Comparison of ENCODE assay signal across 2 cellular contexts in genomic region chr22:26502688-26503561, GRCh38.
TF ChIP-seq lines count a peak whose summit lies in the region.

No MANE protein-coding gene starts in this region.

TF ChIP-seq in HCT116, 20 proteins besides CTCF, POLR2A, EP300 and RAD21:
- TF ChIP-seq YY1 (IDR thresholded peaks at IDR 0.05; ENCODE audit: extremely low read depth, insufficient replicate concordance, low read depth, low read length) (no peak), CEBPB (IDR thresholded peaks at IDR 0.05; ENCODE audit: low read depth) (no peak), EGR1 (IDR thresholded peaks at IDR 0.05; ENCODE audit: low read depth) (no peak), EZH2phosphoT487 (IDR thresholded peaks at IDR 0.05; ENCODE audit: borderline replicate concordance) (no peak), EZH2 (IDR thresholded peaks at IDR 0.05) (no peak), SRF (IDR thresholded peaks at IDR 0.05; ENCODE audit: low read depth) (no peak), TCF7L2 (IDR thresholded peaks at IDR 0.05; ENCODE audit: borderline replicate concordance, extremely low read depth, insufficient read depth, insufficient read length) (no peak), MAX (IDR thresholded peaks at IDR 0.05) (no peak), ELF1 (IDR thresholded peaks at IDR 0.05; ENCODE audit: borderline replicate concordance, low read depth) (no peak), ATF3 (IDR thresholded peaks at IDR 0.05) (no peak), ZFX (IDR thresholded peaks at IDR 0.05) (no peak), CBX3 (IDR thresholded peaks at IDR 0.05; ENCODE audit: low read depth) (no peak), JUND (IDR thresholded peaks at IDR 0.05) (no peak), ZBTB33 (IDR thresholded peaks at IDR 0.05; ENCODE audit: extremely low read depth, insufficient replicate concordance, low read length) (no peak), ZNF274 (IDR thresholded peaks at IDR 0.05; ENCODE audit: low read depth, low read length) (no peak)

TF ChIP-seq in SK-N-SH, 30 proteins besides CTCF, POLR2A, EP300 and RAD21:
- TF ChIP-seq NRF1 (IDR thresholded peaks at IDR 0.05; ENCODE audit: low read depth, low read length) (no peak), MXI1 (IDR thresholded peaks at IDR 0.05; ENCODE audit: low read depth, low read length) (no peak), USF1 (IDR thresholded peaks at IDR 0.05; ENCODE audit: borderline replicate concordance, low read depth) (no peak), TAF1 (IDR thresholded peaks at IDR 0.05; ENCODE audit: borderline replicate concordance, low read depth, low read length) (no peak), MAX (IDR thresholded peaks at IDR 0.05; ENCODE audit: low read depth) (no peak), GATA2 (CRISPR knock-in tag; IDR thresholded peaks at IDR 0.05) (no peak), SMC3 (IDR thresholded peaks at IDR 0.05; ENCODE audit: low read depth, low read length) (peak; percentile 77), JUND (IDR thresholded peaks at IDR 0.05) (no peak), IRF3 (IDR thresholded peaks at IDR 0.05; ENCODE audit: low read depth, low read length) (no peak), YY1 (IDR thresholded peaks at IDR 0.05; ENCODE audit: low read depth) (peak; percentile 54; the same call in 1 of the 2 replicates), ELF1 (IDR thresholded peaks at IDR 0.05) (no peak), USF2 (IDR thresholded peaks at IDR 0.05; ENCODE audit: borderline replicate concordance, low read depth, low read length) (no peak), SIN3A (IDR thresholded peaks at IDR 0.05; ENCODE audit: borderline replicate concordance, low read depth, low read length) (no peak)
